8 cellular contexts compared by ENCODE assay signal in genomic region chr12:90855534-90855933, GRCh38.
"Had no signal": no experiment of that assay in that cellular context is flagged by ENCODE, and none has a peak within 500 bp of the region (broad histone marks: within the 10 kb centered on the region; RNA-seq: fewer than 3 reads in every experiment).

No MANE protein-coding gene starts in this region.

- DNase-seq: H7, HCEC 1CT, HFFc6, IMR-90, KBM-7 had no signal

- ATAC-seq: GM23338 had no signal

- H3K4me3 ChIP-seq: GM23338 had no signal

- H3K9me3 Mint-ChIP-seq: GM23338, HFFc6 had no signal

- H2AFZ ChIP-seq: GM23338 had no signal

- H3K27ac Mint-ChIP-seq: GM23338, HFFc6 had no signal

- H3K4me2 ChIP-seq: GM23338, KMS-11 had no signal

- H3K4me3 Mint-ChIP-seq: GM23338, HFFc6 had no signal

- H3K4me1 Mint-ChIP-seq: GM23338 had no signal

- H3K9ac ChIP-seq: KMS-11 had no signal

- H3K27ac ChIP-seq: HL-60, KMS-11 had no signal
